ENCODE assay signal across 23 cellular contexts in genomic region chrX:29496636-29497180, GRCh38.
"Had no signal": no experiment of that assay in that cellular context is flagged by ENCODE, and none has a peak within 500 bp of the region (broad histone marks: within the 10 kb centered on the region; RNA-seq: fewer than 3 reads in every experiment).

No MANE protein-coding gene starts in this region.

- H3K4me1 Mint-ChIP-seq: activated naive CD4-positive, alpha-beta T cell treated with anti-CD3 and anti-CD28 coated beads, Interleukin-2, amount 10 ng/mL, durations not matched to agents 7 days and 5 days; memory B cell; nephron progenitor cell; stimulated activated effector memory CD8-positive, alpha-beta T cell treated with anti-CD3 and anti-CD28 coated beads, Interleukin-12 subunit alpha, Interleukin-12 subunit beta, amount 100 ng/mL, for 72 hours; stimulated activated naive CD8-positive, alpha-beta T cell treated with anti-CD3 and anti-CD28 coated beads, Interleukin-15, amount 100 ng/mL, for 72 hours had no signal

- H3K4me3 ChIP-seq: body of pancreas, cardiac muscle cell, heart left ventricle, right lobe of liver, skin epidermis, suprapubic skin, tibial nerve had no signal

- H3K27me3 ChIP-seq: body of pancreas, cardiac muscle cell, heart left ventricle, right lobe of liver, suprapubic skin, tibial nerve had no signal

- H3K27ac Mint-ChIP-seq: activated CD4-positive, alpha-beta memory T cell treated with anti-CD3 and anti-CD28 coated beads for 36 hours; activated naive CD4-positive, alpha-beta T cell treated with anti-CD3 and anti-CD28 coated beads, Interleukin-2, amount 10 ng/mL, durations not matched to agents 7 days and 5 days; activated T-cell treated with anti-CD3 and anti-CD28 coated beads, Interleukin-2, amount 50 U/mL, for 72 hours; dendritic cell treated with granulocyte-macrophage colony-stimulating factor and Interleukin-4, amounts not matched to agents 40 ng/mL and 50 ng/mL, for 4 days; memory B cell; nephron progenitor cell; stimulated activated effector memory CD8-positive, alpha-beta T cell treated with anti-CD3 and anti-CD28 coated beads, Interleukin-12 subunit alpha, Interleukin-12 subunit beta, amount 100 ng/mL, for 72 hours; stimulated activated naive CD8-positive, alpha-beta T cell treated with anti-CD3 and anti-CD28 coated beads, Interleukin-15, amount 100 ng/mL, for 72 hours had no signal

- ATAC-seq: activated T-cell treated with anti-CD3 and anti-CD28 coated beads, Interleukin-2, amount 50 U/mL, for 72 hours; body of pancreas; heart left ventricle; left cardiac atrium; right lobe of liver; stimulated activated effector memory CD8-positive, alpha-beta T cell treated with anti-CD3 and anti-CD28 coated beads, Interleukin-12 subunit alpha, Interleukin-12 subunit beta, amount 100 ng/mL, for 72 hours; stimulated activated naive CD8-positive, alpha-beta T cell treated with anti-CD3 and anti-CD28 coated beads, Interleukin-15, amount 100 ng/mL, for 72 hours had no signal

- H3K9me3 Mint-ChIP-seq: activated CD4-positive, alpha-beta memory T cell treated with anti-CD3 and anti-CD28 coated beads for 36 hours; dendritic cell treated with granulocyte-macrophage colony-stimulating factor and Interleukin-4, amounts not matched to agents 40 ng/mL and 50 ng/mL, for 4 days; nephron progenitor cell; stimulated activated naive CD8-positive, alpha-beta T cell treated with anti-CD3 and anti-CD28 coated beads, Interleukin-15, amount 100 ng/mL, for 72 hours had no signal

- H3K36me3 Mint-ChIP-seq: activated CD4-positive, alpha-beta memory T cell treated with anti-CD3 and anti-CD28 coated beads for 36 hours; activated naive CD4-positive, alpha-beta T cell treated with anti-CD3 and anti-CD28 coated beads, Interleukin-2, amount 10 ng/mL, durations not matched to agents 7 days and 5 days; memory B cell; stimulated activated effector memory CD8-positive, alpha-beta T cell treated with anti-CD3 and anti-CD28 coated beads, Interleukin-12 subunit alpha, Interleukin-12 subunit beta, amount 100 ng/mL, for 72 hours had no signal

- H3K36me3 ChIP-seq: cardiac muscle cell, heart left ventricle, right lobe of liver, suprapubic skin, tibial nerve had no signal

- DNase-seq: activated CD4-positive, alpha-beta memory T cell treated with anti-CD3 and anti-CD28 coated beads for 36 hours; activated CD4-positive, alpha-beta T cell treated with anti-CD3 and anti-CD28 coated beads for 48 hours; activated effector memory CD4-positive, alpha-beta T cell treated with anti-CD3 and anti-CD28 coated beads, Interleukin-2, amount 50 U/mL, for 16 hours; activated naive CD4-positive, alpha-beta T cell treated with anti-CD3 and anti-CD28 coated beads, Interleukin-2, amount 10 ng/mL, durations not matched to agents 7 days and 5 days; activated T-cell treated with anti-CD3 and anti-CD28 coated beads, Interleukin-2, amount 50 U/mL, for 72 hours; body of pancreas; effector CD4-positive, alpha-beta T cell; erythroblast; heart left ventricle; islet precursor cell; left cardiac atrium; nephron progenitor cell; right lobe of liver; stimulated activated CD4-positive, alpha-beta T cell treated with anti-CD3 and anti-CD28 coated beads, Interleukin-2, amount 100 ng/mL, for 24 hours; stimulated activated naive CD8-positive, alpha-beta T cell treated with anti-CD3 and anti-CD28 coated beads, Interleukin-15, amount 100 ng/mL, for 72 hours; T-helper 2 cell had no signal

- H3K4me3 Mint-ChIP-seq: activated CD4-positive, alpha-beta memory T cell treated with anti-CD3 and anti-CD28 coated beads for 36 hours; activated naive CD4-positive, alpha-beta T cell treated with anti-CD3 and anti-CD28 coated beads, Interleukin-2, amount 10 ng/mL, durations not matched to agents 7 days and 5 days; activated T-cell treated with anti-CD3 and anti-CD28 coated beads, Interleukin-2, amount 50 U/mL, for 72 hours; dendritic cell treated with granulocyte-macrophage colony-stimulating factor and Interleukin-4, amounts not matched to agents 40 ng/mL and 50 ng/mL, for 4 days; memory B cell; nephron progenitor cell; stimulated activated effector memory CD8-positive, alpha-beta T cell treated with anti-CD3 and anti-CD28 coated beads, Interleukin-12 subunit alpha, Interleukin-12 subunit beta, amount 100 ng/mL, for 72 hours; stimulated activated naive CD8-positive, alpha-beta T cell treated with anti-CD3 and anti-CD28 coated beads, Interleukin-15, amount 100 ng/mL, for 72 hours had no signal

- H3K27me3 Mint-ChIP-seq: activated CD4-positive, alpha-beta memory T cell treated with anti-CD3 and anti-CD28 coated beads for 36 hours; activated naive CD4-positive, alpha-beta T cell treated with anti-CD3 and anti-CD28 coated beads, Interleukin-2, amount 10 ng/mL, durations not matched to agents 7 days and 5 days; dendritic cell treated with granulocyte-macrophage colony-stimulating factor and Interleukin-4, amounts not matched to agents 40 ng/mL and 50 ng/mL, for 4 days; memory B cell; stimulated activated naive CD8-positive, alpha-beta T cell treated with anti-CD3 and anti-CD28 coated beads, Interleukin-15, amount 100 ng/mL, for 72 hours had no signal
